8 cellular contexts compared by ENCODE assay signal in genomic region chr2:6773007-6773693, GRCh38.
DNase-seq lines count a peak whose midpoint lies in the region; ATAC-seq lines count a peak whose summit lies in the region.

No MANE protein-coding gene starts in this region.

- POLR2A ChIA-PET in activated CD4-positive, alpha-beta T cell treated with anti-CD3 and anti-CD28 coated beads, Interleukin-2, amount 10 ng/mL, durations not matched to agents 7 days and 5 days (lab: Charles Lee), result no interaction called here

- no peak overlapping the region for H3K4me3 Mint-ChIP-seq in activated CD4-positive, alpha-beta T cell treated with anti-CD3 and anti-CD28 coated beads, Interleukin-2, amount 10 ng/mL, durations not matched to agents 7 days and 5 days

- no peak overlapping the region for H4K91ac ChIP-seq in mesenchymal stem cell (ENCODE audit: low read length)

- H3K4me1 ChIP-seq in BLaER1, result peaks cover 36% of the 10 kb centered on the region
- peaks cover 3% of the 10 kb centered on the region for H3K4me1 ChIP-seq in mesenchymal stem cell (ENCODE audit: control insufficient read depth, insufficient read depth, low read depth, low read length)

- H3K27ac ChIP-seq in BLaER1 (no peak overlapping the region), mesenchymal stem cell (ENCODE audit: low read length, poor library complexity, severe bottlenecking) (no peak overlapping the region)

- no peaks in the 10 kb centered on the region for H3K36me3 Mint-ChIP-seq in activated CD4-positive, alpha-beta T cell treated with anti-CD3 and anti-CD28 coated beads, Interleukin-2, amount 10 ng/mL, durations not matched to agents 7 days and 5 days (ENCODE audit: low read depth)

- H3K4me3 ChIP-seq in BLaER1 (no peak overlapping the region), mesenchymal stem cell (ENCODE audit: insufficient read depth in 1 of 2, low read depth in 1 of 2, low read length in 2 of 2) (peak overlapping the region in 1 of 2 experiments; percentile 44)

- ATAC-seq in GM18909 (IDR thresholded peaks at IDR 0.05; ENCODE audit: poor library complexity, unreplicated experiment), result peak; percentile 93
- peak; percentile 93 for ATAC-seq in HG03108 (IDR thresholded peaks at IDR 0.05; ENCODE audit: unreplicated experiment)

- no peak overlapping the region for H2BK15ac ChIP-seq in mesenchymal stem cell (ENCODE audit: low read depth, poor library complexity, severe bottlenecking)

- H3K9me3 ChIP-seq in BLaER1 (peaks cover 11% of the 10 kb centered on the region), mesenchymal stem cell (ENCODE audit: control insufficient read depth, low read length) (no peaks in the 10 kb centered on the region)

- no peaks in the 10 kb centered on the region for H3K9me3 Mint-ChIP-seq in activated CD4-positive, alpha-beta T cell treated with anti-CD3 and anti-CD28 coated beads, Interleukin-2, amount 10 ng/mL, durations not matched to agents 7 days and 5 days

- peaks cover 7% of the 10 kb centered on the region for H3K4me1 Mint-ChIP-seq in activated CD4-positive, alpha-beta T cell treated with anti-CD3 and anti-CD28 coated beads, Interleukin-2, amount 10 ng/mL, durations not matched to agents 7 days and 5 days

- H4K20me1 ChIP-seq in BLaER1, result no peaks in the 10 kb centered on the region

- no peak overlapping the region; the same call in 1 of the 2 replicates for H3K9ac ChIP-seq in BLaER1
- H3K9ac ChIP-seq in mesenchymal stem cell (ENCODE audit: low read length), result no peak overlapping the region

- H3K79me1 ChIP-seq in mesenchymal stem cell (replicated peaks; ENCODE audit: low read length, poor library complexity, severe bottlenecking), result no peaks in the 10 kb centered on the region

- H2BK120ac ChIP-seq in mesenchymal stem cell (ENCODE audit: low read depth, low read length), result no peak overlapping the region

- CTCF ChIA-PET in activated CD4-positive, alpha-beta T cell treated with anti-CD3 and anti-CD28 coated beads, Interleukin-2, amount 10 ng/mL, durations not matched to agents 7 days and 5 days (lab: Charles Lee), result interaction anchor here (1.3 to 1.4 kb wide), 3 partner anchors 8 to 29 kb away, joined by 3 to 5 read pairs (median 3); no protein-coding TSS in a partner anchor

- H3K36me3 ChIP-seq in BLaER1, result no peaks in the 10 kb centered on the region; the same call in 1 of the 2 replicates
- H3K36me3 ChIP-seq in mesenchymal stem cell (ENCODE audit: control insufficient read depth in 1 of 2, insufficient read depth in 2 of 2, low read depth in 1 of 2, low read length in 2 of 2), result no peaks in the 10 kb centered on the region

- no peak overlapping the region for H3K4ac ChIP-seq in mesenchymal stem cell (ENCODE audit: low read depth in 1 of 2, low read length in 2 of 2)

- H2BK5ac ChIP-seq in mesenchymal stem cell (ENCODE audit: low read depth, low read length, poor library complexity, severe bottlenecking), result peak overlapping the region; percentile 22

- H2AFZ ChIP-seq in mesenchymal stem cell (ENCODE audit: low read depth, low read length), result no peak overlapping the region

- H2AK5ac ChIP-seq in mesenchymal stem cell (ENCODE audit: low read length, severe bottlenecking), result no peak overlapping the region

- H2BK12ac ChIP-seq in mesenchymal stem cell (ENCODE audit: low read length in 2 of 2), result no peak overlapping the region

- H4K8ac ChIP-seq in mesenchymal stem cell (ENCODE audit: low read length), result no peak overlapping the region

- no peak overlapping the region for H3K23ac ChIP-seq in mesenchymal stem cell (ENCODE audit: low read length in 2 of 2)

- no peak overlapping the region for H3K27ac Mint-ChIP-seq in activated CD4-positive, alpha-beta T cell treated with anti-CD3 and anti-CD28 coated beads, Interleukin-2, amount 10 ng/mL, durations not matched to agents 7 days and 5 days

- H3K18ac ChIP-seq in mesenchymal stem cell (ENCODE audit: low read depth in 1 of 2, low read length in 2 of 2), result no peak overlapping the region

- H3K27me3 Mint-ChIP-seq in activated CD4-positive, alpha-beta T cell treated with anti-CD3 and anti-CD28 coated beads, Interleukin-2, amount 10 ng/mL, durations not matched to agents 7 days and 5 days, result peaks cover 22% of the 10 kb centered on the region

- peak; percentile 90 for DNase-seq in NCI-H2227 (lab: John Stamatoyannopoulos, UW; ENCODE audit: unreplicated experiment)
- DNase-seq in activated CD4-positive, alpha-beta T cell treated with anti-CD3 and anti-CD28 coated beads, Interleukin-2, amount 10 ng/mL, durations not matched to agents 7 days and 5 days, result peak; percentile 69
- DNase-seq in dermis blood vessel endothelial cell, result peak; percentile 55
- DNase-seq in mesenchymal stem cell, result peak; percentile 31
- peak; percentile 60 to 75 for DNase-seq in stimulated activated CD8-positive, alpha-beta memory T cell treated with anti-CD3 and anti-CD28 coated beads, Interleukin-2, amount 100 ng/mL, for 48 hours (ENCODE audit: low read depth in 2 of 2)

- WGBS in mesenchymal stem cell, result 18% methylated on average over 23 of the region's 29 CpGs

- no peak overlapping the region for H3K14ac ChIP-seq in mesenchymal stem cell (ENCODE audit: low read length in 2 of 2)

- H3K4me2 ChIP-seq in BLaER1, result peak overlapping the region; percentile 77
- H3K4me2 ChIP-seq in mesenchymal stem cell (ENCODE audit: low read length, poor library complexity, severe bottlenecking), result peak overlapping the region; percentile 67

- H3K27me3 ChIP-seq in BLaER1, result no peaks in the 10 kb centered on the region
- H3K27me3 ChIP-seq in mesenchymal stem cell (ENCODE audit: control insufficient read depth in 1 of 2, insufficient read depth in 1 of 2, low read length in 2 of 2), result peaks cover 13 to 20% of the 10 kb centered on the region in 2 experiments

Comparison
In these comparisons a context has a peak if more than half of its experiments do, and no peak if none do; other contexts are left out.
1. DNase-seq: peak in every context shown above with its lines; median percentile 90 in NCI-H2227; 69 in activated CD4-positive, alpha-beta T cell treated with anti-CD3 and anti-CD28 coated beads, Interleukin-2, amount 10 ng/mL, durations not matched to agents 7 days and 5 days; 68 in stimulated activated CD8-positive, alpha-beta memory T cell treated with anti-CD3 and anti-CD28 coated beads, Interleukin-2, amount 100 ng/mL, for 48 hours; 55 in dermis blood vessel endothelial cell; 31 in mesenchymal stem cell.